Comparison of ENCODE assay signal across 1 cellular context in the genomic region with DNA sequence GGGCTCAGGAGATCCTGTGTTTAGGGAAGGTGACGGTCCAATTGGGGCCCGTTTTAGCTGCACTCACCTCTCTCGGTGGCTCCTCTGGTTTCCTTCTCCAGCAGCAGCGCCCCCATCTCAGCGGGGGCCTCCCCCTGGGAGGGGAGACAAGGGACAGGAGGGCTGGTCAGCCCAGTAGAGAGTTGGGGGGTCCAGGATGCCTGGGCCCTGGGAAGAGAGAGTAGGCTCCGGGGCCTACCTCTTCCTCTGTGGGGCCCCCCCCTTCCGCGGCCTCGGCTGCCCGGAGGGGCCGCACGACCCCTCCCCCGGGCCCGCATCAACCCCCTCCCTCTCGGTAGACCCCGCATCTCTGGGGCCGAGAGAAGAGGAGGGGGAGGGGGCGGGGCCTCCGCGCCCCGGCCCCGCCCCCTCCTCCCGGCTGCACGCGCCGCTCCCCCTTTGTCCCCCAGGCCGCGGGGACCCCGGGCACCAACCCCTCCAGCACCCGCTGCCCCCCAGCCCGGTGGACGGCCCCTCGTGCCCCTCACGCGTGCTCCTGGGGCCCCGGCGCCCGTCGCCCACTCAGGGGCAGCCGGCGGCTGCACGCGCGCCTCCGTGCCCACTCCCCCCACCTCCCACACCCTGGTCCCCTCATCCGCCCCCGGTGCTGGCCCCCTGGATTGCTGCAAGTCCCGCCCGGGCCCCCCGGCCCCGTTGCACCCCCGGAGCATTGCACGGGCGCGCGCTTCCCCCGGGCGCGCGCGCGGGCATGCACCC.
A peak's percentile ranks its signal among the peaks of the same experiment; 100 is the strongest.
TF ChIP-seq lines count a peak whose summit lies in the region.

No MANE protein-coding gene starts in this region.

TF ChIP-seq in HepG2, 621 proteins besides CTCF, POLR2A, EP300 and RAD21 (continued from another document and continues in another):
- TF ChIP-seq, protein P1, sequence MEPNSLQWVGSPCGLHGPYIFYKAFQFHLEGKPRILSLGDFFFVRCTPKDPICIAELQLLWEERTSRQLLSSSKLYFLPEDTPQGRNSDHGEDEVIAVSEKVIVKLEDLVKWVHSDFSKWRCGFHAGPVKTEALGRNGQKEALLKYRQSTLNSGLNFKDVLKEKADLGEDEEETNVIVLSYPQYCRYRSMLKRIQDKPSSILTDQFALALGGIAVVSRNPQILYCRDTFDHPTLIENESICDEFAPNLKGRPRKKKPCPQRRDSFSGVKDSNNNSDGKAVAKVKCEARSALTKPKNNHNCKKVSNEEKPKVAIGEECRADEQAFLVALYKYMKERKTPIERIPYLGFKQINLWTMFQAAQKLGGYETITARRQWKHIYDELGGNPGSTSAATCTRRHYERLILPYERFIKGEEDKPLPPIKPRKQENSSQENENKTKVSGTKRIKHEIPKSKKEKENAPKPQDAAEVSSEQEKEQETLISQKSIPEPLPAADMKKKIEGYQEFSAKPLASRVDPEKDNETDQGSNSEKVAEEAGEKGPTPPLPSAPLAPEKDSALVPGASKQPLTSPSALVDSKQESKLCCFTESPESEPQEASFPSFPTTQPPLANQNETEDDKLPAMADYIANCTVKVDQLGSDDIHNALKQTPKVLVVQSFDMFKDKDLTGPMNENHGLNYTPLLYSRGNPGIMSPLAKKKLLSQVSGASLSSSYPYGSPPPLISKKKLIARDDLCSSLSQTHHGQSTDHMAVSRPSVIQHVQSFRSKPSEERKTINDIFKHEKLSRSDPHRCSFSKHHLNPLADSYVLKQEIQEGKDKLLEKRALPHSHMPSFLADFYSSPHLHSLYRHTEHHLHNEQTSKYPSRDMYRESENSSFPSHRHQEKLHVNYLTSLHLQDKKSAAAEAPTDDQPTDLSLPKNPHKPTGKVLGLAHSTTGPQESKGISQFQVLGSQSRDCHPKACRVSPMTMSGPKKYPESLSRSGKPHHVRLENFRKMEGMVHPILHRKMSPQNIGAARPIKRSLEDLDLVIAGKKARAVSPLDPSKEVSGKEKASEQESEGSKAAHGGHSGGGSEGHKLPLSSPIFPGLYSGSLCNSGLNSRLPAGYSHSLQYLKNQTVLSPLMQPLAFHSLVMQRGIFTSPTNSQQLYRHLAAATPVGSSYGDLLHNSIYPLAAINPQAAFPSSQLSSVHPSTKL (CRISPR knock-in tag; IDR thresholded peaks at IDR 0.05): no peak
- TF ChIP-seq ZNF556 (CRISPR knock-in tag; IDR thresholded peaks at IDR 0.05; ENCODE audit: borderline replicate concordance) (no peak), ZNF644 (CRISPR knock-in tag; IDR thresholded peaks at IDR 0.05; ENCODE audit: low read depth) (no peak), ISL2 (CRISPR knock-in tag; IDR thresholded peaks at IDR 0.05) (0 out of 2 replicates have a peak, but pooled peaks have one; percentile 3), FOXJ3 (CRISPR knock-in tag; IDR thresholded peaks at IDR 0.05; ENCODE audit: borderline replicate concordance) (no peak), ERF (CRISPR knock-in tag; IDR thresholded peaks at IDR 0.05) (0 out of 2 replicates have a peak, but pooled peaks have one; percentile 45), ZNF282 (IDR thresholded peaks at IDR 0.05; ENCODE audit: partially characterized antibody) (no peak), PTBP1 (IDR thresholded peaks at IDR 0.05; ENCODE audit: low read depth, low read length, poor library complexity, severe bottlenecking) (no peak), HDAC1 (CRISPR knock-in tag; IDR thresholded peaks at IDR 0.05) (peak; percentile 26; the same call in 1 of the 2 replicates), ZNF879 (CRISPR knock-in tag; IDR thresholded peaks at IDR 0.05) (no peak), ZNF263 (CRISPR knock-in tag; IDR thresholded peaks at IDR 0.05) (no peak), ZNF891 (CRISPR knock-in tag; IDR thresholded peaks at IDR 0.05) (no peak), CENPX (CRISPR knock-in tag; IDR thresholded peaks at IDR 0.05) (no peak), ZNF790 (CRISPR knock-in tag; IDR thresholded peaks at IDR 0.05; ENCODE audit: borderline replicate concordance) (no peak; the same call in 1 of the 2 replicates), MTA1 (CRISPR knock-in tag; IDR thresholded peaks at IDR 0.05; ENCODE audit: borderline replicate concordance) (0 out of 2 replicates have a peak, but pooled peaks have one; percentile 4), NR1H2 (CRISPR knock-in tag; IDR thresholded peaks at IDR 0.05; ENCODE audit: borderline replicate concordance, low read depth) (no peak), CREB1 (IDR thresholded peaks at IDR 0.05) (no peak), CREB1 (CRISPR knock-in tag; IDR thresholded peaks at IDR 0.05) (no peak), HOXA5 (CRISPR knock-in tag; IDR thresholded peaks at IDR 0.05) (no peak), TOPORS (CRISPR knock-in tag; IDR thresholded peaks at IDR 0.05) (peak; percentile 23; the same call in 1 of the 2 replicates), ZNF546 (CRISPR knock-in tag; conservative IDR thresholded peaks at IDR 0.05) (no peak), ZSCAN22 (CRISPR knock-in tag; IDR thresholded peaks at IDR 0.05) (no peak), REXO4 (CRISPR knock-in tag; IDR thresholded peaks at IDR 0.05; ENCODE audit: borderline replicate concordance) (no peak), KDM5B (CRISPR knock-in tag; IDR thresholded peaks at IDR 0.05; ENCODE audit: borderline replicate concordance) (peak; percentile 70; the same call in 1 of the 2 replicates)
- TF ChIP-seq, protein P2, sequence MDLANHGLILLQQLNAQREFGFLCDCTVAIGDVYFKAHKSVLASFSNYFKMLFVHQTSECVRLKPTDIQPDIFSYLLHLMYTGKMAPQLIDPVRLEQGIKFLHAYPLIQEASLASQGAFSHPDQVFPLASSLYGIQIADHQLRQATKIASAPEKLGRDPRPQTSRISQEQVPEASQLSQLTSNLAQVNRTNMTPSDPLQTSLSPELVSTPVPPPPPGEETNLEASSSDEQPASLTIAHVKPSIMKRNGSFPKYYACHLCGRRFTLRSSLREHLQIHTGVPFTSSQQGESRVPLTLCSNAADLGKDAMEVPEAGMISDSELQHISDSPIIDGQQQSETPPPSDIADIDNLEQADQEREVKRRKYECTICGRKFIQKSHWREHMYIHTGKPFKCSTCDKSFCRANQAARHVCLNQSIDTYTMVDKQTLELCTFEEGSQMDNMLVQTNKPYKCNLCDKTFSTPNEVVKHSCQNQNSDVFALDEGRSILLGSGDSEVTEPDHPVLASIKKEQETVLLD (CRISPR knock-in tag; IDR thresholded peaks at IDR 0.05; ENCODE audit: low read depth): no peak
- TF ChIP-seq, protein P3, sequence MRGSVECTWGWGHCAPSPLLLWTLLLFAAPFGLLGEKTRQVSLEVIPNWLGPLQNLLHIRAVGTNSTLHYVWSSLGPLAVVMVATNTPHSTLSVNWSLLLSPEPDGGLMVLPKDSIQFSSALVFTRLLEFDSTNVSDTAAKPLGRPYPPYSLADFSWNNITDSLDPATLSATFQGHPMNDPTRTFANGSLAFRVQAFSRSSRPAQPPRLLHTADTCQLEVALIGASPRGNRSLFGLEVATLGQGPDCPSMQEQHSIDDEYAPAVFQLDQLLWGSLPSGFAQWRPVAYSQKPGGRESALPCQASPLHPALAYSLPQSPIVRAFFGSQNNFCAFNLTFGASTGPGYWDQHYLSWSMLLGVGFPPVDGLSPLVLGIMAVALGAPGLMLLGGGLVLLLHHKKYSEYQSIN (CRISPR knock-in tag; IDR thresholded peaks at IDR 0.05; ENCODE audit: borderline replicate concordance): no peak
- TF ChIP-seq, protein P4, sequence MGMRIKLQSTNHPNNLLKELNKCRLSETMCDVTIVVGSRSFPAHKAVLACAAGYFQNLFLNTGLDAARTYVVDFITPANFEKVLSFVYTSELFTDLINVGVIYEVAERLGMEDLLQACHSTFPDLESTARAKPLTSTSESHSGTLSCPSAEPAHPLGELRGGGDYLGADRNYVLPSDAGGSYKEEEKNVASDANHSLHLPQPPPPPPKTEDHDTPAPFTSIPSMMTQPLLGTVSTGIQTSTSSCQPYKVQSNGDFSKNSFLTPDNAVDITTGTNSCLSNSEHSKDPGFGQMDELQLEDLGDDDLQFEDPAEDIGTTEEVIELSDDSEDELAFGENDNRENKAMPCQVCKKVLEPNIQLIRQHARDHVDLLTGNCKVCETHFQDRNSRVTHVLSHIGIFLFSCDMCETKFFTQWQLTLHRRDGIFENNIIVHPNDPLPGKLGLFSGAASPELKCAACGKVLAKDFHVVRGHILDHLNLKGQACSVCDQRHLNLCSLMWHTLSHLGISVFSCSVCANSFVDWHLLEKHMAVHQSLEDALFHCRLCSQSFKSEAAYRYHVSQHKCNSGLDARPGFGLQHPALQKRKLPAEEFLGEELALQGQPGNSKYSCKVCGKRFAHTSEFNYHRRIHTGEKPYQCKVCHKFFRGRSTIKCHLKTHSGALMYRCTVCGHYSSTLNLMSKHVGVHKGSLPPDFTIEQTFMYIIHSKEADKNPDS (CRISPR knock-in tag; IDR thresholded peaks at IDR 0.05): no peak
- TF ChIP-seq, protein P5, sequence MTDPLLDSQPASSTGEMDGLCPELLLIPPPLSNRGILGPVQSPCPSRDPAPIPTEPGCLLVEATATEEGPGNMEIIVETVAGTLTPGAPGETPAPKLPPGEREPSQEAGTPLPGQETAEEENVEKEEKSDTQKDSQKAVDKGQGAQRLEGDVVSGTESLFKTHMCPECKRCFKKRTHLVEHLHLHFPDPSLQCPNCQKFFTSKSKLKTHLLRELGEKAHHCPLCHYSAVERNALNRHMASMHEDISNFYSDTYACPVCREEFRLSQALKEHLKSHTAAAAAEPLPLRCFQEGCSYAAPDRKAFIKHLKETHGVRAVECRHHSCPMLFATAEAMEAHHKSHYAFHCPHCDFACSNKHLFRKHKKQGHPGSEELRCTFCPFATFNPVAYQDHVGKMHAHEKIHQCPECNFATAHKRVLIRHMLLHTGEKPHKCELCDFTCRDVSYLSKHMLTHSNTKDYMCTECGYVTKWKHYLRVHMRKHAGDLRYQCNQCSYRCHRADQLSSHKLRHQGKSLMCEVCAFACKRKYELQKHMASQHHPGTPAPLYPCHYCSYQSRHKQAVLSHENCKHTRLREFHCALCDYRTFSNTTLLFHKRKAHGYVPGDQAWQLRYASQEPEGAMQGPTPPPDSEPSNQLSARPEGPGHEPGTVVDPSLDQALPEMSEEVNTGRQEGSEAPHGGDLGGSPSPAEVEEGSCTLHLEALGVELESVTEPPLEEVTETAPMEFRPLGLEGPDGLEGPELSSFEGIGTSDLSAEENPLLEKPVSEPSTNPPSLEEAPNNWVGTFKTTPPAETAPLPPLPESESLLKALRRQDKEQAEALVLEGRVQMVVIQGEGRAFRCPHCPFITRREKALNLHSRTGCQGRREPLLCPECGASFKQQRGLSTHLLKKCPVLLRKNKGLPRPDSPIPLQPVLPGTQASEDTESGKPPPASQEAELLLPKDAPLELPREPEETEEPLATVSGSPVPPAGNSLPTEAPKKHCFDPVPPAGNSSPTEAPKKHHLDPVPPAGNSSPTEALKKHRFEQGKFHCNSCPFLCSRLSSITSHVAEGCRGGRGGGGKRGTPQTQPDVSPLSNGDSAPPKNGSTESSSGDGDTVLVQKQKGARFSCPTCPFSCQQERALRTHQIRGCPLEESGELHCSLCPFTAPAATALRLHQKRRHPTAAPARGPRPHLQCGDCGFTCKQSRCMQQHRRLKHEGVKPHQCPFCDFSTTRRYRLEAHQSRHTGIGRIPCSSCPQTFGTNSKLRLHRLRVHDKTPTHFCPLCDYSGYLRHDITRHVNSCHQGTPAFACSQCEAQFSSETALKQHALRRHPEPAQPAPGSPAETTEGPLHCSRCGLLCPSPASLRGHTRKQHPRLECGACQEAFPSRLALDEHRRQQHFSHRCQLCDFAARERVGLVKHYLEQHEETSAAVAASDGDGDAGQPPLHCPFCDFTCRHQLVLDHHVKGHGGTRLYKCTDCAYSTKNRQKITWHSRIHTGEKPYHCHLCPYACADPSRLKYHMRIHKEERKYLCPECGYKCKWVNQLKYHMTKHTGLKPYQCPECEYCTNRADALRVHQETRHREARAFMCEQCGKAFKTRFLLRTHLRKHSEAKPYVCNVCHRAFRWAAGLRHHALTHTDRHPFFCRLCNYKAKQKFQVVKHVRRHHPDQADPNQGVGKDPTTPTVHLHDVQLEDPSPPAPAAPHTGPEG (CRISPR knock-in tag; IDR thresholded peaks at IDR 0.05): no peak
- TF ChIP-seq, protein P6, sequence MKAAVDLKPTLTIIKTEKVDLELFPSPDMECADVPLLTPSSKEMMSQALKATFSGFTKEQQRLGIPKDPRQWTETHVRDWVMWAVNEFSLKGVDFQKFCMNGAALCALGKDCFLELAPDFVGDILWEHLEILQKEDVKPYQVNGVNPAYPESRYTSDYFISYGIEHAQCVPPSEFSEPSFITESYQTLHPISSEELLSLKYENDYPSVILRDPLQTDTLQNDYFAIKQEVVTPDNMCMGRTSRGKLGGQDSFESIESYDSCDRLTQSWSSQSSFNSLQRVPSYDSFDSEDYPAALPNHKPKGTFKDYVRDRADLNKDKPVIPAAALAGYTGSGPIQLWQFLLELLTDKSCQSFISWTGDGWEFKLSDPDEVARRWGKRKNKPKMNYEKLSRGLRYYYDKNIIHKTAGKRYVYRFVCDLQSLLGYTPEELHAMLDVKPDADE (CRISPR knock-in tag; IDR thresholded peaks at IDR 0.05): 0 out of 2 replicates have a peak, but pooled peaks have one; percentile 29
- TF ChIP-seq, protein P7, sequence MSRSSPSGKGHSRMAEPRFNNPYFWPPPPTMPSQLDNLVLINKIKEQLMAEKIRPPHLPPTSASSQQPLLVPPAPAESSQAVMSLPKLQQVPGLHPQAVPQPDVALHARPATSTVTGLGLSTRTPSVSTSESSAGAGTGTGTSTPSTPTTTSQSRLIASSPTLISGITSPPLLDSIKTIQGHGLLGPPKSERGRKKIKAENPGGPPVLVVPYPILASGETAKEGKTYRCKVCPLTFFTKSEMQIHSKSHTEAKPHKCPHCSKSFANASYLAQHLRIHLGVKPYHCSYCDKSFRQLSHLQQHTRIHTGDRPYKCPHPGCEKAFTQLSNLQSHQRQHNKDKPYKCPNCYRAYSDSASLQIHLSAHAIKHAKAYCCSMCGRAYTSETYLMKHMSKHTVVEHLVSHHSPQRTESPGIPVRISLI (CRISPR knock-in tag; IDR thresholded peaks at IDR 0.05; ENCODE audit: borderline replicate concordance): no peak
- TF ChIP-seq, protein P8, sequence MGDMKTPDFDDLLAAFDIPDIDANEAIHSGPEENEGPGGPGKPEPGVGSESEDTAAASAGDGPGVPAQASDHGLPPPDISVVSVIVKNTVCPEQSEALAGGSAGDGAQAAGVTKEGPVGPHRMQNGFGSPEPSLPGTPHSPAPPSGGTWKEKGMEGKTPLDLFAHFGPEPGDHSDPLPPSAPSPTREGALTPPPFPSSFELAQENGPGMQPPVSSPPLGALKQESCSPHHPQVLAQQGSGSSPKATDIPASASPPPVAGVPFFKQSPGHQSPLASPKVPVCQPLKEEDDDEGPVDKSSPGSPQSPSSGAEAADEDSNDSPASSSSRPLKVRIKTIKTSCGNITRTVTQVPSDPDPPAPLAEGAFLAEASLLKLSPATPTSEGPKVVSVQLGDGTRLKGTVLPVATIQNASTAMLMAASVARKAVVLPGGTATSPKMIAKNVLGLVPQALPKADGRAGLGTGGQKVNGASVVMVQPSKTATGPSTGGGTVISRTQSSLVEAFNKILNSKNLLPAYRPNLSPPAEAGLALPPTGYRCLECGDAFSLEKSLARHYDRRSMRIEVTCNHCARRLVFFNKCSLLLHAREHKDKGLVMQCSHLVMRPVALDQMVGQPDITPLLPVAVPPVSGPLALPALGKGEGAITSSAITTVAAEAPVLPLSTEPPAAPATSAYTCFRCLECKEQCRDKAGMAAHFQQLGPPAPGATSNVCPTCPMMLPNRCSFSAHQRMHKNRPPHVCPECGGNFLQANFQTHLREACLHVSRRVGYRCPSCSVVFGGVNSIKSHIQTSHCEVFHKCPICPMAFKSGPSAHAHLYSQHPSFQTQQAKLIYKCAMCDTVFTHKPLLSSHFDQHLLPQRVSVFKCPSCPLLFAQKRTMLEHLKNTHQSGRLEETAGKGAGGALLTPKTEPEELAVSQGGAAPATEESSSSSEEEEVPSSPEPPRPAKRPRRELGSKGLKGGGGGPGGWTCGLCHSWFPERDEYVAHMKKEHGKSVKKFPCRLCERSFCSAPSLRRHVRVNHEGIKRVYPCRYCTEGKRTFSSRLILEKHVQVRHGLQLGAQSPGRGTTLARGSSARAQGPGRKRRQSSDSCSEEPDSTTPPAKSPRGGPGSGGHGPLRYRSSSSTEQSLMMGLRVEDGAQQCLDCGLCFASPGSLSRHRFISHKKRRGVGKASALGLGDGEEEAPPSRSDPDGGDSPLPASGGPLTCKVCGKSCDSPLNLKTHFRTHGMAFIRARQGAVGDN (CRISPR knock-in tag; IDR thresholded peaks at IDR 0.05): peak; percentile 45
